ENCODE assay signal across 8 cellular contexts in genomic region chr3:47163990-47164848, GRCh38. TPM values are rescaled to one million over a fixed set of nuclear protein-coding genes. Genes with fewer than 3 reads are reported as not detected.
DNase-seq lines count a peak whose midpoint lies in the region; ATAC-seq and TF ChIP-seq lines count a peak whose summit lies in the region.

Gene SETD2 (minus strand): TSS chr3:47164113. CDS start chr3:47163924, 189 bp downstream.

- TF ChIP-seq CTCF in endodermal cell (conservative IDR thresholded peaks at IDR 0.05): peak; percentile 60

- no peaks in the 10 kb centered on the region for H3K9me3 Mint-ChIP-seq in endodermal cell

- WGBS in endodermal cell (ENCODE audit: insufficient coverage in 1 of 2, insufficient read length in 1 of 2), 2 experiments: 0 to 3% methylated on average over 20 to 88 of the region's 96 CpGs
- WGBS in mesodermal cell (ENCODE audit: insufficient coverage in 2 of 2), 2 experiments: 0% methylated on average over 59 to 70 of the region's 96 CpGs

- peak; percentile 74 for ATAC-seq in GM19467 (IDR thresholded peaks at IDR 0.05; ENCODE audit: unreplicated experiment)

- H3K27ac ChIP-seq in endodermal cell (ENCODE audit: low read depth, low read length) (peak within 1 kb of the TSS; percentile 94), mesodermal cell (ENCODE audit: low read depth, low read length, severe bottlenecking) (peak within 1 kb of the TSS; percentile 95)

- H3K27me3 Mint-ChIP-seq in endodermal cell (ENCODE audit: insufficient read depth): no peaks in the 10 kb centered on the region

- peak within 1 kb of the TSS; percentile 78 for H3K4me3 Mint-ChIP-seq in endodermal cell

- H3K36me3 Mint-ChIP-seq in endodermal cell (ENCODE audit: low read depth): peaks cover 2% of the 10 kb centered on the region

- H3K9ac ChIP-seq in NT2/D1 (ENCODE audit: insufficient read length, low read depth) (peak within 1 kb of the TSS; percentile 95), endodermal cell (ENCODE audit: extremely low read depth, low read length, poor library complexity, severe bottlenecking) (peak within 1 kb of the TSS; percentile 97)

- peaks cover 22% of the 10 kb centered on the region for H3K36me3 ChIP-seq in NT2/D1 (ENCODE audit: insufficient read depth, insufficient read length, low read length)
- H3K36me3 ChIP-seq in endodermal cell (ENCODE audit: control insufficient read depth, insufficient read depth, low read length): peaks cover 18% of the 10 kb centered on the region
- H3K36me3 ChIP-seq in mesodermal cell (ENCODE audit: control insufficient read depth, insufficient read depth, low read length): peaks cover 16% of the 10 kb centered on the region

- peak; percentile 84 for DNase-seq in COLO829 (ENCODE audit: low spot score)
- peak; percentile 68 for DNase-seq in HS-5 (ENCODE audit: low read depth)
- DNase-seq in NT2/D1 (ENCODE audit: low read depth, low spot score): peak; percentile 88
- DNase-seq in activated CD8-positive, alpha-beta memory T cell treated with anti-CD3 and anti-CD28 coated beads, Interleukin-2, amount 50 U/mL, for 1 hour (ENCODE audit: extremely low read depth): peak; percentile 71
- DNase-seq in endodermal cell: peak; percentile 97
- DNase-seq in stimulated activated CD8-positive, alpha-beta memory T cell treated with anti-CD3 and anti-CD28 coated beads, Interleukin-15, amount 100 ng/mL, for 24 hours (ENCODE audit: low read depth): peak; percentile 58

- H3K9me3 ChIP-seq in NT2/D1 (ENCODE audit: insufficient read depth, low read length) (no peaks in the 10 kb centered on the region), endodermal cell (ENCODE audit: control insufficient read depth, low read length) (no peaks in the 10 kb centered on the region), mesodermal cell (ENCODE audit: control insufficient read depth, low read length) (no peaks in the 10 kb centered on the region)

- H3K4me1 ChIP-seq in NT2/D1 (ENCODE audit: insufficient read depth, insufficient read length) (peaks cover under 1% of the 10 kb centered on the region), endodermal cell (ENCODE audit: control insufficient read depth, insufficient read depth, low read length) (peaks cover 1% of the 10 kb centered on the region), mesodermal cell (ENCODE audit: control insufficient read depth, insufficient read depth, low read length, poor library complexity, severe bottlenecking) (peaks cover 15% of the 10 kb centered on the region)

- peak within 1 kb of the TSS; percentile 85 for H3K4me3 ChIP-seq in NT2/D1 (ENCODE audit: insufficient read length, low read depth)
- H3K4me3 ChIP-seq in endodermal cell (ENCODE audit: low read length): peak within 1 kb of the TSS; percentile 92
- H3K4me3 ChIP-seq in mesodermal cell (ENCODE audit: extremely low read depth, insufficient read depth, low read length, poor library complexity, severe bottlenecking): peak within 1 kb of the TSS; percentile 80

- H3K27ac Mint-ChIP-seq in endodermal cell: peak within 1 kb of the TSS; percentile 98

- peaks cover 30% of the 10 kb centered on the region for H3K4me1 Mint-ChIP-seq in endodermal cell

- H3K27me3 ChIP-seq in NT2/D1 (ENCODE audit: insufficient read depth, insufficient read length) (no peaks in the 10 kb centered on the region), endodermal cell (ENCODE audit: control insufficient read depth, insufficient read depth, low read length, poor library complexity, severe bottlenecking) (no peaks in the 10 kb centered on the region)

RNA-seq across cellular contexts. Expression of gene SETD2, which starts in this region (rescaled TPM):
- total RNA-seq in endodermal cell: 10 to 100 TPM; 59.0 to 61.5 TPM
- polyA plus RNA-seq in endodermal cell (2013, experiment 1 of 2): 38.5 TPM
- 40.7 TPM for polyA plus RNA-seq in endodermal cell (2013, experiment 2 of 2)
- 29.8 TPM for polyA plus RNA-seq in mesodermal cell (2013, experiment 1 of 2)
- 30.3 TPM for polyA plus RNA-seq in mesodermal cell (2013, experiment 2 of 2)

Comparison
In these comparisons a context has a peak if more than half of its experiments do, and no peak if none do; other contexts are left out.
1. Peak in every context shown above with its lines: DNase-seq, ATAC-seq, H3K4me3 ChIP-seq and H3K27ac ChIP-seq.